Comparison of ENCODE assay signal across 9 cellular contexts in genomic region chr3:129597087-129597791, GRCh38. TPM values are rescaled to one million over a fixed set of nuclear protein-coding genes. Genes with fewer than 3 reads are reported as not detected.
DNase-seq lines count a peak whose midpoint lies in the region; ATAC-seq, FAIRE-seq and TF ChIP-seq lines count a peak whose summit lies in the region.
"Had no signal": no experiment of that assay in that cellular context is flagged by ENCODE, and none has a peak within 500 bp of the region (broad histone marks: within the 10 kb centered on the region; RNA-seq: fewer than 3 reads in every experiment).

No MANE protein-coding gene starts in this region.

- CTCF ChIA-PET in HepG2 (lab: Yijun Ruan, JAX; ENCODE audit: low intra/inter-chr PET ratio, low total read pairs), result no interaction called here

- H3K9me3 ChIP-seq in HepG2 (ENCODE audit: low read length), result no peaks in the 10 kb centered on the region
- H3K9me3 ChIP-seq in testis, result no peaks in the 10 kb centered on the region

- WGBS in HepG2 (ENCODE audit: low lambda C conversion rate), result under 1% methylated on average over 15 of the region's 24 CpGs
- WGBS in testis, 2 donors, result 41% methylated on average over 10 to 24 of the region's 24 CpGs

- H3K36me3 ChIP-seq in brain microvascular endothelial cell (replicated peaks) (no peaks in the 10 kb centered on the region), HepG2 (replicated peaks in 1 of 2; ENCODE audit: control insufficient read depth in 1 of 2, insufficient read depth in 2 of 2, low read length in 2 of 2) (peaks cover 0 to 5% of the 10 kb centered on the region in 2 experiments; a peak in 2 of 5 replicates), testis (ENCODE audit: low read depth, missing control alignments) (no peaks in the 10 kb centered on the region)

- peak overlapping the region; percentile 85 for H3K4me2 ChIP-seq in HepG2 (ENCODE audit: low read depth, low read length)

- in situ Hi-C loops in brain microvascular endothelial cell (cut with HindIII; ENCODE audit: low pct_ligation_motif_present, low sequenced_read_pairs), result no loop called here
- in situ Hi-C loops in HepG2 (cut with HindIII; ENCODE audit: extremely low pct_ligation_motif_present, low pct_unique_long_range_greater_than_20kb), result no loop called here

- DNase-seq in M059J (ENCODE audit: low read depth) (peak; percentile 39), brain microvascular endothelial cell (peak; percentile 55), HepG2 (ENCODE audit: low spot score) (no peak), testis (peak; percentile 54), COLO829 (ENCODE audit: low spot score) (no peak), activated gamma-delta T cell (lab: John Stamatoyannopoulos, UW) (no peak)

- H3K79me2 ChIP-seq in HepG2 (ENCODE audit: insufficient read depth, low read length), result peaks cover 72% of the 10 kb centered on the region

- ATAC-seq in HepG2, result peak; percentile 23
- ATAC-seq in GM21786 (IDR thresholded peaks at IDR 0.05; ENCODE audit: unreplicated experiment), result no peak
- no peak for ATAC-seq in HG02981 (IDR thresholded peaks at IDR 0.05; ENCODE audit: unreplicated experiment)

- intact Hi-C loops in HepG2 (cut with micrococcal nuclease; ENCODE audit: unreplicated experiment) (loop anchor here (2.0 kb wide), 1 partner anchor 30 kb away; no protein-coding TSS in a partner anchor), testis (cut with DNase I; ENCODE audit: low total_unique reads) (no loop called here)

- H2AFZ ChIP-seq in HepG2 (ENCODE audit: low read length), result no peak overlapping the region

- H4K20me1 ChIP-seq in HepG2 (ENCODE audit: insufficient read depth, low read length), result peaks cover 14% of the 10 kb centered on the region; the same call in 1 of the 2 replicates

- no peak overlapping the region for H3K4me3 ChIP-seq in brain microvascular endothelial cell (ENCODE audit: low read depth, low read length)
- peak overlapping the region; percentile 35 to 70 (median 45); a peak in 5 of 6 replicates for H3K4me3 ChIP-seq in HepG2 (replicated peaks in 1 of 3; ENCODE audit: insufficient read depth in 1 of 3, low read depth in 2 of 3, low read length in 3 of 3)
- H3K4me3 ChIP-seq in testis, result no peak overlapping the region

- TF ChIP-seq RAD21 in HepG2 (CRISPR knock-in tag; IDR thresholded peaks at IDR 0.05), result no peak

- H3K4me1 ChIP-seq in HepG2 (ENCODE audit: insufficient read depth, low read length), result peaks cover 93% of the 10 kb centered on the region
- H3K4me1 ChIP-seq in testis, result peaks cover 71% of the 10 kb centered on the region

- TF ChIP-seq POLR2A in HepG2 (IDR thresholded peaks at IDR 0.05; ENCODE audit: insufficient read depth in 1 of 2, low read depth in 2 of 2, low read length in 2 of 2), result no peak
- TF ChIP-seq POLR2A in testis (IDR thresholded peaks at IDR 0.05), result no peak

- BruUV-seq in HepG2 (replicated peaks; lab: Mats Ljungman, UMichigan), result no TSS peak

- no peak for FAIRE-seq in HepG2 (lab: Jason Lieb, UNC)
- FAIRE-seq: GM18507 had no signal

- 0 out of 4 replicates have a peak, but pooled peaks of 1 of the 2 experiments have one; percentile 5 for TF ChIP-seq EP300 in HepG2 (IDR thresholded peaks at IDR 0.05; ENCODE audit: low read depth in 2 of 2, low read length in 2 of 2)
- TF ChIP-seq EP300 in HepG2 (CRISPR knock-in tag; IDR thresholded peaks at IDR 0.05; ENCODE audit: borderline replicate concordance), result no peak

- H3K27me3 ChIP-seq in brain microvascular endothelial cell (replicated peaks) (no peaks in the 10 kb centered on the region), HepG2 (ENCODE audit: control insufficient read depth in 1 of 2, insufficient read depth in 2 of 2, low read length in 2 of 2) (no peaks in the 10 kb centered on the region), testis (no peaks in the 10 kb centered on the region)

- TF ChIP-seq CTCF in brain microvascular endothelial cell (IDR thresholded peaks at IDR 0.05; ENCODE audit: low read depth, low read length, missing control alignments), result no peak
- no peak for TF ChIP-seq CTCF in HepG2 (CRISPR knock-in tag; IDR thresholded peaks at IDR 0.05)
- TF ChIP-seq CTCF in testis (IDR thresholded peaks at IDR 0.05), result no peak

- H3K9ac ChIP-seq in HepG2 (ENCODE audit: insufficient read depth, low read depth, low read length), result peak overlapping the region; percentile 73

- POLR2A ChIA-PET in HepG2 (lab: Yijun Ruan, JAX), result interaction anchor here (0.8 to 5.7 kb wide), 21 partner anchors 8 to 281 kb away, joined by 3 to 107 read pairs (median 7); partner anchors contain the start of genes IFT122, MBD4 and PLXND1

- H3K27ac ChIP-seq in brain microvascular endothelial cell (peak overlapping the region; percentile 92), HepG2 (ENCODE audit: extremely low read length, insufficient read depth, low read length) (peak overlapping the region; percentile 94), testis (peak overlapping the region; percentile 68 to 86)

TF ChIP-seq in HepG2, 621 proteins besides CTCF, POLR2A, EP300 and RAD21 (continues in another document):
- 0 out of 2 replicates have a peak, but pooled peaks have one; percentile 52 for TF ChIP-seq ZNF430 (CRISPR knock-in tag; IDR thresholded peaks at IDR 0.05)
- 0 out of 2 replicates have a peak, but pooled peaks have one; percentile 2 for TF ChIP-seq ZFP91 (CRISPR knock-in tag; IDR thresholded peaks at IDR 0.05; ENCODE audit: borderline replicate concordance)

RNA-seq across cellular contexts. Expression of gene PLXND1, which starts 9.2 kb away (rescaled TPM):
- total RNA-seq in M059J (2014; rRNA removed; shearing (Covaris generic)), result 76.9 and 126 TPM in 2 replicates
- total RNA-seq in HepG2 (2016; rRNA removed; fragmentation: Illumina TruSeq; extraction: Trizol) (15.9 and 25.3 TPM in 2 replicates), testis (10 to 100 TPM; 50.2 to 87.8 TPM)
- 6.6 and 10.2 TPM in 2 replicates for total RNA-seq in HepG2 (2016; cell fraction: cytosol; rRNA removed; fragmentation: Illumina TruSeq; extraction: Trizol; ENCODE audit: low read depth)
- 17.4 and 18.7 TPM in 2 replicates for total RNA-seq in HepG2 (2016; cell fraction: insoluble cytoplasmic fraction; rRNA removed; fragmentation: Illumina TruSeq; extraction: Trizol)
- 20.1 and 23.5 TPM in 2 replicates for total RNA-seq in HepG2 (2016; cell fraction: membrane; rRNA removed; fragmentation: Illumina TruSeq; extraction: Trizol)
- 31.2 and 42.9 TPM in 2 replicates for total RNA-seq in HepG2 (2016; cell fraction: nucleus; rRNA removed; fragmentation: Illumina TruSeq; extraction: Trizol)
- polyA plus RNA-seq in HepG2 (2011; rRNA removed) (42.0 and 51.9 TPM in 2 replicates), testis (ENCODE audit: insufficient read depth, low read depth, low replicate concordance) (69.2 TPM)
- 32.8 and 38.1 TPM in 2 replicates for polyA plus RNA-seq in HepG2 (2011; cell fraction: cytosol; rRNA removed)
- polyA plus RNA-seq in HepG2 (2011; cell fraction: nucleus; rRNA removed), result 227 and 266 TPM in 2 replicates
- 48.7 and 95.9 TPM in 2 replicates for polyA plus RNA-seq in HepG2 (2012)
- polyA plus RNA-seq in HepG2 (2016; cell fraction: cytosol; fragmentation: Illumina TruSeq; extraction: Trizol; ENCODE audit: low read depth), result 4.4 and 4.6 TPM in 2 replicates
- 20.5 and 26.7 TPM in 2 replicates for polyA plus RNA-seq in HepG2 (2016; cell fraction: insoluble cytoplasmic fraction; fragmentation: Illumina TruSeq; extraction: Trizol; ENCODE audit: low read depth)
- polyA plus RNA-seq in HepG2 (2016; cell fraction: membrane; fragmentation: Illumina TruSeq; extraction: Trizol; ENCODE audit: low read depth), result 14.3 and 14.5 TPM in 2 replicates
- 87.9 and 89.2 TPM in 2 replicates for polyA plus RNA-seq in HepG2 (2016; cell fraction: nucleus; fragmentation: Illumina TruSeq; extraction: Trizol; ENCODE audit: insufficient read depth, low read depth)
- 25.6 and 59.9 TPM in 2 replicates for polyA minus RNA-seq in HepG2 (2011; rRNA and poly(A)+ RNA removed; ENCODE audit: low replicate concordance)
- polyA minus RNA-seq in HepG2 (2011; cell fraction: cytosol; rRNA and poly(A)+ RNA removed), result 30.9 and 54.1 TPM in 2 replicates
- 61.7 and 71.7 TPM in 2 replicates for polyA minus RNA-seq in HepG2 (2011; cell fraction: nucleus; rRNA and poly(A)+ RNA removed)

RNA-seq across cellular contexts. Expression of gene H1-8, which starts 54.3 kb away (rescaled TPM):
- not detected in 2 replicates for total RNA-seq in M059J (2014; rRNA removed; shearing (Covaris generic))
- not detected in 2 replicates for total RNA-seq in HepG2 (2016; rRNA removed; fragmentation: Illumina TruSeq; extraction: Trizol)
- not detected in 2 replicates for total RNA-seq in HepG2 (2016; cell fraction: cytosol; rRNA removed; fragmentation: Illumina TruSeq; extraction: Trizol; ENCODE audit: low read depth)
- not detected in 2 replicates for total RNA-seq in HepG2 (2016; cell fraction: insoluble cytoplasmic fraction; rRNA removed; fragmentation: Illumina TruSeq; extraction: Trizol)
- total RNA-seq in HepG2 (2016; cell fraction: membrane; rRNA removed; fragmentation: Illumina TruSeq; extraction: Trizol), result not detected in 2 replicates
- not detected in 2 replicates for total RNA-seq in HepG2 (2016; cell fraction: nucleus; rRNA removed; fragmentation: Illumina TruSeq; extraction: Trizol)
- 0.08 TPM in 1 of 2 replicates, not detected in the other for polyA plus RNA-seq in HepG2 (2011; rRNA removed)
- 0.09 and 0.12 TPM in 2 replicates for polyA plus RNA-seq in HepG2 (2011; cell fraction: cytosol; rRNA removed)
- polyA plus RNA-seq in HepG2 (2011; cell fraction: nucleus; rRNA removed), result not detected in 2 replicates
- not detected in 2 replicates for polyA plus RNA-seq in HepG2 (2012)
- not detected in 2 replicates for polyA plus RNA-seq in HepG2 (2016; cell fraction: cytosol; fragmentation: Illumina TruSeq; extraction: Trizol; ENCODE audit: low read depth)
- polyA plus RNA-seq in HepG2 (2016; cell fraction: insoluble cytoplasmic fraction; fragmentation: Illumina TruSeq; extraction: Trizol; ENCODE audit: low read depth), result not detected in 2 replicates
- polyA plus RNA-seq in HepG2 (2016; cell fraction: membrane; fragmentation: Illumina TruSeq; extraction: Trizol; ENCODE audit: low read depth), result not detected in 2 replicates
- polyA plus RNA-seq in HepG2 (2016; cell fraction: nucleus; fragmentation: Illumina TruSeq; extraction: Trizol; ENCODE audit: insufficient read depth, low read depth), result not detected in 2 replicates
- not detected in 2 replicates for polyA minus RNA-seq in HepG2 (2011; rRNA and poly(A)+ RNA removed; ENCODE audit: low replicate concordance)
- not detected in 2 replicates for polyA minus RNA-seq in HepG2 (2011; cell fraction: cytosol; rRNA and poly(A)+ RNA removed)
- polyA minus RNA-seq in HepG2 (2011; cell fraction: nucleus; rRNA and poly(A)+ RNA removed), result not detected in 2 replicates
- total RNA-seq in testis, result 1 to 10 TPM; 4.2 to 4.8 TPM
- 8.6 TPM for polyA plus RNA-seq in testis (ENCODE audit: insufficient read depth, low read depth, low replicate concordance)

Comparison
In these comparisons a context has a peak if more than half of its experiments do, and no peak if none do; other contexts are left out.
1. DNase-seq: peak in M059J (single experiment), brain microvascular endothelial cell (single experiment) and testis (single experiment); none in HepG2 (single experiment), COLO829 (single experiment) and activated gamma-delta T cell (single experiment).
2. H3K4me3 ChIP-seq: peak in HepG2 (3 of 3); none in brain microvascular endothelial cell (single experiment) and testis (0 of 2).
3. Peak in every context shown above with its lines, with median percentiles within 50 percentile points of each other: H3K27ac ChIP-seq.